Comparison of ENCODE assay signal across 2 cellular contexts in the genomic region with DNA sequence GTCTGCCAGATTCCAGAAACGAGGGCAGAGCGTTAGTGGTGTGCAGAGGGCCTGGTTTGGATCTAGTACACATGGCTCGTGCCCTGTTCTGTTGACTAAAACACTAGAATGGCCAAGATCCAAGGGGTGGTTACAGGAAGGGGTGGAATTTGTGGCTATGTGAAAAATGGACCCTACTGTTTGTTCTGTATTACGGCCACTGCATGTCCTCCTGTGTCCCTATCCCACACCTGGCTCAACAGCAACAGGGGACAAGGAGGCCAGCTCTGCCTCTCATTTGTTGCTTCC.
TF ChIP-seq lines count a peak whose summit lies in the region.

No MANE protein-coding gene starts in this region.

TF ChIP-seq in IMR-90, 13 proteins besides CTCF, POLR2A, EP300 and RAD21 (continued from another document):
- TF ChIP-seq, protein P1, sequence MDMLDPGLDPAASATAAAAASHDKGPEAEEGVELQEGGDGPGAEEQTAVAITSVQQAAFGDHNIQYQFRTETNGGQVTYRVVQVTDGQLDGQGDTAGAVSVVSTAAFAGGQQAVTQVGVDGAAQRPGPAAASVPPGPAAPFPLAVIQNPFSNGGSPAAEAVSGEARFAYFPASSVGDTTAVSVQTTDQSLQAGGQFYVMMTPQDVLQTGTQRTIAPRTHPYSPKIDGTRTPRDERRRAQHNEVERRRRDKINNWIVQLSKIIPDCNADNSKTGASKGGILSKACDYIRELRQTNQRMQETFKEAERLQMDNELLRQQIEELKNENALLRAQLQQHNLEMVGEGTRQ (IDR thresholded peaks at IDR 0.05; ENCODE audit: low read depth, low read length), result no peak
- TF ChIP-seq RCOR1 (IDR thresholded peaks at IDR 0.05; ENCODE audit: insufficient replicate concordance, low read length) (no peak), FOS (IDR thresholded peaks at IDR 0.05; ENCODE audit: low read depth, low read length) (no peak), CHD1 (IDR thresholded peaks at IDR 0.05; ENCODE audit: low read depth, low read length) (no peak), CEBPB (IDR thresholded peaks at IDR 0.05; ENCODE audit: low read depth, low read length) (no peak), MXI1 (IDR thresholded peaks at IDR 0.05; ENCODE audit: borderline replicate concordance, low read depth, low read length) (no peak), NFE2L2 (IDR thresholded peaks at IDR 0.05; ENCODE audit: low read depth, low read length) (no peak), MAZ (IDR thresholded peaks at IDR 0.05; ENCODE audit: borderline replicate concordance, low read depth, low read length) (no peak), SMC3 (IDR thresholded peaks at IDR 0.05; ENCODE audit: low read depth, low read length) (no peak)
- TF ChIP-seq, protein P2, sequence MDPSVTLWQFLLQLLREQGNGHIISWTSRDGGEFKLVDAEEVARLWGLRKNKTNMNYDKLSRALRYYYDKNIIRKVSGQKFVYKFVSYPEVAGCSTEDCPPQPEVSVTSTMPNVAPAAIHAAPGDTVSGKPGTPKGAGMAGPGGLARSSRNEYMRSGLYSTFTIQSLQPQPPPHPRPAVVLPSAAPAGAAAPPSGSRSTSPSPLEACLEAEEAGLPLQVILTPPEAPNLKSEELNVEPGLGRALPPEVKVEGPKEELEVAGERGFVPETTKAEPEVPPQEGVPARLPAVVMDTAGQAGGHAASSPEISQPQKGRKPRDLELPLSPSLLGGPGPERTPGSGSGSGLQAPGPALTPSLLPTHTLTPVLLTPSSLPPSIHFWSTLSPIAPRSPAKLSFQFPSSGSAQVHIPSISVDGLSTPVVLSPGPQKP (IDR thresholded peaks at IDR 0.05; ENCODE audit: borderline replicate concordance, low read depth, low read length), result no peak

TF ChIP-seq in SK-N-SH treated with all-trans-retinoic acid at 6 μM for 48 hours, 23 proteins besides CTCF, POLR2A, EP300 and RAD21 (continued from another document):
- no peak for TF ChIP-seq OSR1 (CRISPR knock-in tag; IDR thresholded peaks at IDR 0.05)
- no peak for TF ChIP-seq CSDC2 (CRISPR knock-in tag; IDR thresholded peaks at IDR 0.05)
- TF ChIP-seq, protein P3, sequence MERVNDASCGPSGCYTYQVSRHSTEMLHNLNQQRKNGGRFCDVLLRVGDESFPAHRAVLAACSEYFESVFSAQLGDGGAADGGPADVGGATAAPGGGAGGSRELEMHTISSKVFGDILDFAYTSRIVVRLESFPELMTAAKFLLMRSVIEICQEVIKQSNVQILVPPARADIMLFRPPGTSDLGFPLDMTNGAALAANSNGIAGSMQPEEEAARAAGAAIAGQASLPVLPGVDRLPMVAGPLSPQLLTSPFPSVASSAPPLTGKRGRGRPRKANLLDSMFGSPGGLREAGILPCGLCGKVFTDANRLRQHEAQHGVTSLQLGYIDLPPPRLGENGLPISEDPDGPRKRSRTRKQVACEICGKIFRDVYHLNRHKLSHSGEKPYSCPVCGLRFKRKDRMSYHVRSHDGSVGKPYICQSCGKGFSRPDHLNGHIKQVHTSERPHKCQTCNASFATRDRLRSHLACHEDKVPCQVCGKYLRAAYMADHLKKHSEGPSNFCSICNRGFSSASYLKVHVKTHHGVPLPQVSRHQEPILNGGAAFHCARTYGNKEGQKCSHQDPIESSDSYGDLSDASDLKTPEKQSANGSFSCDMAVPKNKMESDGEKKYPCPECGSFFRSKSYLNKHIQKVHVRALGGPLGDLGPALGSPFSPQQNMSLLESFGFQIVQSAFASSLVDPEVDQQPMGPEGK (CRISPR knock-in tag; IDR thresholded peaks at IDR 0.05; ENCODE audit: borderline replicate concordance), result no peak
- TF ChIP-seq TSHZ2 (CRISPR knock-in tag; IDR thresholded peaks at IDR 0.05), result no peak
- TF ChIP-seq ZNF565 (CRISPR knock-in tag; conservative IDR thresholded peaks at IDR 0.05; ENCODE audit: low read depth), result no peak
- TF ChIP-seq ZNF8 (CRISPR knock-in tag; IDR thresholded peaks at IDR 0.05), result no peak
- no peak for TF ChIP-seq SNAI2 (CRISPR knock-in tag; IDR thresholded peaks at IDR 0.05)
- TF ChIP-seq ZFP30 (CRISPR knock-in tag; IDR thresholded peaks at IDR 0.05), result no peak
- TF ChIP-seq PPARA (CRISPR knock-in tag; IDR thresholded peaks at IDR 0.05; ENCODE audit: borderline replicate concordance), result no peak
- TF ChIP-seq ZNF70 (CRISPR knock-in tag; IDR thresholded peaks at IDR 0.05), result no peak
TF ChIP-seq in SK-N-SH treated with all-trans-retinoic acid at 6 μM for 48 hours: peak in this region for 0.
